ENCODE assay signal across 8 cellular contexts in genomic region chr2:165953306-165953654, GRCh38. TPM values are rescaled to one million over a fixed set of nuclear protein-coding genes. Genes with fewer than 3 reads are reported as not detected.
DNase-seq lines count a peak whose midpoint lies in the region; ATAC-seq and TF ChIP-seq lines count a peak whose summit lies in the region.

No MANE protein-coding gene starts in this region.

- TF ChIP-seq CTCF in A673 (conservative IDR thresholded peaks at IDR 0.05; ENCODE audit: low read depth, low read length) (no peak), OCI-LY3 (IDR thresholded peaks at IDR 0.05; ENCODE audit: low read depth, low read length) (no peak), fibroblast of villous mesenchyme (IDR thresholded peaks at IDR 0.05; ENCODE audit: insufficient read depth, low read depth, low read length) (peak; percentile 8)

- intact Hi-C loops in A673 (cut with micrococcal nuclease; ENCODE audit: unreplicated experiment) = loop anchor here (10.0 kb wide), 2 partner anchors 462 to 498 kb away; no protein-coding TSS in a partner anchor

- H3K4me2 ChIP-seq in OCI-LY3 (ENCODE audit: low read length) = peak overlapping the region; percentile 73

- H3K9me3 ChIP-seq in A673 (ENCODE audit: low read depth, low read length, poor library complexity, severe bottlenecking) (no peaks in the 10 kb centered on the region), OCI-LY3 (ENCODE audit: insufficient read depth, low read length) (no peaks in the 10 kb centered on the region)

- CTCF ChIA-PET in A673 (lab: Charles Lee) = interaction anchor here (0.7 to 1.5 kb wide), 3 partner anchors 89 to 1169 kb away, joined by 3 to 15 read pairs (median 3); partner anchors contain the start of gene SCN1A

- H4K20me1 ChIP-seq in OCI-LY3 (ENCODE audit: insufficient read depth, low read length) = no peaks in the 10 kb centered on the region

- BruUV-seq in A673 (replicated peaks; lab: Mats Ljungman, UMichigan) = no TSS peak

- H3K4me1 ChIP-seq in A673 (ENCODE audit: insufficient read depth, low read length, poor library complexity, severe bottlenecking) = peaks cover 35% of the 10 kb centered on the region
- peaks cover 16% of the 10 kb centered on the region for H3K4me1 ChIP-seq in OCI-LY3 (ENCODE audit: low read length)

- H2AFZ ChIP-seq in OCI-LY3 (ENCODE audit: low read depth, low read length) = 0 out of 2 replicates have a peak overlapping the region, but pooled peaks have one; percentile 7

- H3K27me3 ChIP-seq in A673 (replicated peaks; ENCODE audit: insufficient read depth, low read depth, low read length, poor library complexity) = no peaks in the 10 kb centered on the region
- H3K27me3 ChIP-seq in OCI-LY3 (ENCODE audit: low read depth, low read length) = no peaks in the 10 kb centered on the region

- DNase-seq in A673 (ENCODE audit: low spot score) (no peak), fibroblast of villous mesenchyme (ENCODE audit: low read depth) (no peak), skeletal muscle cell (ENCODE audit: low read depth) (no peak), cortex of kidney (lab: John Stamatoyannopoulos, UW) (no peak)
- DNase-seq in stimulated activated CD4-positive, alpha-beta T cell treated with anti-CD3 and anti-CD28 coated beads, Interleukin-1b, Interleukin-23, amount 100 ng/mL, for 48 hours = no peak

- POLR2A ChIA-PET in A673 (lab: Charles Lee; ENCODE audit: low non-redundant PET) = interaction anchor here (0.6 to 0.7 kb wide), 2 partner anchors 160 to 1179 kb away, joined by 3 read pairs; no protein-coding TSS in a partner anchor

- peak overlapping the region; percentile 86 for H3K9ac ChIP-seq in OCI-LY3 (ENCODE audit: low read length)

- H3K36me3 ChIP-seq in A673 (ENCODE audit: insufficient read depth, low read length, poor library complexity, severe bottlenecking) = peaks cover 13% of the 10 kb centered on the region
- H3K36me3 ChIP-seq in OCI-LY3 (replicated peaks; ENCODE audit: low read depth, low read length) = peaks cover 15% of the 10 kb centered on the region

- ATAC-seq in GM18870 (IDR thresholded peaks at IDR 0.05; ENCODE audit: unreplicated experiment) (peak; percentile 24), HG03135 (IDR thresholded peaks at IDR 0.05; ENCODE audit: unreplicated experiment) (peak; percentile 41)

- H3K27ac ChIP-seq in A673 (ENCODE audit: low read depth, low read length, poor library complexity, severe bottlenecking) = peak overlapping the region; percentile 86
- no peak overlapping the region for H3K27ac ChIP-seq in OCI-LY3 (ENCODE audit: low read length)

- H3K4me3 ChIP-seq in A673 (ENCODE audit: low read depth, low read length, poor library complexity, severe bottlenecking) (peak overlapping the region; percentile 68), OCI-LY3 (ENCODE audit: low read length) (peak overlapping the region; percentile 93), fibroblast of villous mesenchyme (ENCODE audit: low read depth, low read length) (peak overlapping the region; percentile 79), skeletal muscle cell (ENCODE audit: low read depth, low read length) (peak overlapping the region; percentile 71)

- peaks cover 35% of the 10 kb centered on the region for H3K79me2 ChIP-seq in OCI-LY3 (ENCODE audit: low read length)

RNA-seq across cellular contexts. Expression of gene TTC21B, which starts 0.3 kb away (rescaled TPM):
- total RNA-seq in A673 (2021) (83.0 TPM in 2 replicates), fibroblast of villous mesenchyme (25.4 and 34.5 TPM in 2 replicates)
